Comparison of ENCODE assay signal across 13 cellular contexts in genomic region chr12:22321620-22322019, GRCh38. TPM values are rescaled to one million over a fixed set of nuclear protein-coding genes. Genes with fewer than 3 reads are reported as not detected.
DNase-seq lines count a peak whose midpoint lies in the region; ATAC-seq and TF ChIP-seq lines count a peak whose summit lies in the region.
"Had no signal": no experiment of that assay in that cellular context is flagged by ENCODE, and none has a peak within 500 bp of the region (broad histone marks: within the 10 kb centered on the region; RNA-seq: fewer than 3 reads in every experiment).

No MANE protein-coding gene starts in this region.

- TF ChIP-seq RAD21 in IMR-90 (IDR thresholded peaks at IDR 0.05; ENCODE audit: low read length): no peak

- no peak overlapping the region for H2BK15ac ChIP-seq in IMR-90 (ENCODE audit: low read depth, low read length)

- H3K27ac Mint-ChIP-seq in chondrocyte (ENCODE audit: unreplicated experiment): no peak overlapping the region

- no peak overlapping the region for H4K5ac ChIP-seq in IMR-90 (ENCODE audit: low read depth, low read length)

- H3K14ac ChIP-seq in IMR-90 (replicated peaks; ENCODE audit: low read depth, low read length): no peak overlapping the region

- H2BK5ac ChIP-seq in IMR-90 (ENCODE audit: low read depth, low read length, poor library complexity, severe bottlenecking): no peak overlapping the region

- no peaks in the 10 kb centered on the region for H3K79me1 ChIP-seq in IMR-90 (ENCODE audit: low read depth in 1 of 2, low read length in 2 of 2)

- no peaks in the 10 kb centered on the region for H4K20me1 ChIP-seq in IMR-90 (ENCODE audit: insufficient read depth, low read length)

- H3K4me2 ChIP-seq in IMR-90 (ENCODE audit: low read depth, low read length): no peak overlapping the region

- DNase-seq in CD1c-positive myeloid dendritic cell (ENCODE audit: extremely low spot score) (peak; percentile 66), IMR-90 (no peak), UCSD-AML1 (lab: John Stamatoyannopoulos, UW; ENCODE audit: unreplicated experiment) (peak; percentile 21), kidney tubule cell (ENCODE audit: low spot score) (peak; percentile 24), chondrocyte (ENCODE audit: low spot score) (no peak)
- no peak for DNase-seq in effector CD8-positive, alpha-beta T cell (lab: John Stamatoyannopoulos, UW)
- DNase-seq: activated gamma-delta T cell treated with Interleukin-2 at 50 U/mL for 16 hours, DMS153, NCI-H1105 treated with DMSO at 0.1 percent for 48 hours, testis had no signal

- dilution Hi-C loops in IMR-90 (cut with HindIII; ENCODE audit: low sequenced_read_pairs, unreplicated experiment): no loop called here

- no peak overlapping the region for H3K4ac ChIP-seq in IMR-90 (ENCODE audit: low read depth, low read length)

- no peak overlapping the region for H3K56ac ChIP-seq in IMR-90 (ENCODE audit: extremely low read depth, insufficient read depth, low read length)

- no peaks in the 10 kb centered on the region for H3K27me3 Mint-ChIP-seq in chondrocyte (ENCODE audit: low read depth)

- in situ Hi-C loops in IMR-90 (cut with MboI; ENCODE audit: low sequenced_read_pairs): no loop called here

- POLR2A ChIA-PET in IMR-90 (lab: Charles Lee; ENCODE audit: unreplicated experiment): no interaction called here

- BruUV-seq in IMR-90 (replicated peaks; lab: Mats Ljungman, UMichigan): no TSS peak

- no peak overlapping the region for H2AK5ac ChIP-seq in IMR-90 (ENCODE audit: low read depth, low read length)

- CTCF ChIA-PET in IMR-90 (lab: Yijun Ruan, JAX): no interaction called here

- TF ChIP-seq CTCF in IMR-90 (conservative IDR thresholded peaks at IDR 0.05; ENCODE audit: low read depth, low read length): no peak
- no peak for TF ChIP-seq CTCF in chondrocyte (IDR thresholded peaks at IDR 0.05)

- no peak overlapping the region for H2BK20ac ChIP-seq in IMR-90 (ENCODE audit: low read depth, low read length)

- H4K91ac ChIP-seq in IMR-90 (ENCODE audit: insufficient read depth, low read depth, low read length): no peak overlapping the region

- H3K27me3 ChIP-seq in IMR-90 (ENCODE audit: control insufficient read depth, insufficient read depth, low read length): peaks cover 5% of the 10 kb centered on the region
- H3K27me3 ChIP-seq: testis had no signal

- TF ChIP-seq POLR2A in IMR-90 (IDR thresholded peaks at IDR 0.05; ENCODE audit: low read depth, low read length): no peak

- no peak overlapping the region for H3K4me3 Mint-ChIP-seq in chondrocyte (ENCODE audit: unreplicated experiment)

- H3K4me1 Mint-ChIP-seq in chondrocyte (ENCODE audit: low read depth): peaks cover 8% of the 10 kb centered on the region

- H3K18ac ChIP-seq in IMR-90 (ENCODE audit: low read depth, low read length): no peak overlapping the region

- H3K4me3 ChIP-seq in IMR-90 (ENCODE audit: insufficient read depth, low read depth, low read length): no peak overlapping the region
- H3K4me3 ChIP-seq: testis had no signal

- no peak overlapping the region for H2AFZ ChIP-seq in IMR-90 (replicated peaks; ENCODE audit: low read length, poor library complexity)

- no peaks in the 10 kb centered on the region for H3K4me1 ChIP-seq in IMR-90 (ENCODE audit: control insufficient read depth, insufficient read depth, low read length)
- H3K4me1 ChIP-seq: testis had no signal

- no peak overlapping the region for H3K9ac ChIP-seq in IMR-90 (ENCODE audit: low read depth, low read length)

- H3K9me3 ChIP-seq in IMR-90 (ENCODE audit: control insufficient read depth, insufficient read depth, low read length): no peaks in the 10 kb centered on the region
- H3K9me3 ChIP-seq: testis had no signal

- no peak overlapping the region for H3K23ac ChIP-seq in IMR-90 (ENCODE audit: low read depth, low read length)

- no peaks in the 10 kb centered on the region for H3K9me3 Mint-ChIP-seq in chondrocyte (ENCODE audit: low read depth)

- no peak overlapping the region for H3K27ac ChIP-seq in IMR-90 (ENCODE audit: insufficient read depth, low read length)
- H3K27ac ChIP-seq: epithelial cell of prostate, testis had no signal

- H2BK120ac ChIP-seq in IMR-90 (ENCODE audit: low read depth, low read length): no peak overlapping the region

- WGBS in IMR-90 (ENCODE audit: extremely low coverage in 2 of 2, insufficient read length in 1 of 2), 2 experiments: no CpG with 5 or more reads among the region's 2 CpGs

- no peaks in the 10 kb centered on the region for H3K36me3 Mint-ChIP-seq in chondrocyte (ENCODE audit: low read depth)

- no peaks in the 10 kb centered on the region for H3K36me3 ChIP-seq in IMR-90 (ENCODE audit: control insufficient read depth, insufficient read depth, low read length)

- ATAC-seq in IMR-90 (ENCODE audit: low read depth): peak; percentile 27; the same call in 1 of the 2 replicates
- no peak for ATAC-seq in HG03354 (IDR thresholded peaks at IDR 0.05; ENCODE audit: poor library complexity, severe bottlenecking, unreplicated experiment)
- ATAC-seq in HG03378 (IDR thresholded peaks at IDR 0.05; ENCODE audit: unreplicated experiment): no peak

- no peak overlapping the region for H2AK9ac ChIP-seq in IMR-90 (replicated peaks; ENCODE audit: low read depth, low read length, poor library complexity)

- H4K8ac ChIP-seq in IMR-90 (ENCODE audit: low read depth in 2 of 2, low read length in 2 of 2): no peak overlapping the region

- H3K9me1 ChIP-seq in IMR-90 (ENCODE audit: insufficient read depth, low read length): no peaks in the 10 kb centered on the region

- intact Hi-C loops in IMR-90 (cut with micrococcal nuclease): no loop called here

TF ChIP-seq in IMR-90, 13 proteins besides CTCF, POLR2A, EP300 and RAD21:
- TF ChIP-seq, protein P1, sequence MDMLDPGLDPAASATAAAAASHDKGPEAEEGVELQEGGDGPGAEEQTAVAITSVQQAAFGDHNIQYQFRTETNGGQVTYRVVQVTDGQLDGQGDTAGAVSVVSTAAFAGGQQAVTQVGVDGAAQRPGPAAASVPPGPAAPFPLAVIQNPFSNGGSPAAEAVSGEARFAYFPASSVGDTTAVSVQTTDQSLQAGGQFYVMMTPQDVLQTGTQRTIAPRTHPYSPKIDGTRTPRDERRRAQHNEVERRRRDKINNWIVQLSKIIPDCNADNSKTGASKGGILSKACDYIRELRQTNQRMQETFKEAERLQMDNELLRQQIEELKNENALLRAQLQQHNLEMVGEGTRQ (IDR thresholded peaks at IDR 0.05; ENCODE audit: low read depth, low read length): no peak
- no peak for TF ChIP-seq BHLHE40 (IDR thresholded peaks at IDR 0.05; ENCODE audit: low read depth, low read length)
TF ChIP-seq in IMR-90: peak in this region for 0.

RNA-seq across cellular contexts. Expression of gene ST8SIA1, which starts 12.9 kb away (rescaled TPM):
- total RNA-seq in IMR-90 (2012; rRNA removed) (0.28 TPM in 1 of 2 replicates, not detected in the other), chondrocyte (0.15 to 1.6 TPM (median 1.2 TPM) in 3 replicates)
- polyA plus RNA-seq in IMR-90 (2012; rRNA removed): not detected in 2 replicates
- polyA plus RNA-seq in IMR-90 (2012; cell fraction: cytosol; rRNA removed): not detected in 2 replicates
- polyA plus RNA-seq in IMR-90 (2012; cell fraction: nucleus; rRNA removed; ENCODE audit: low replicate concordance): not detected in 2 replicates

Comparison
In these comparisons a context has a peak if more than half of its experiments do, and no peak if none do; other contexts are left out.
1. DNase-seq: peak in CD1c-positive myeloid dendritic cell (single experiment), UCSD-AML1 (single experiment) and kidney tubule cell (single experiment); none in IMR-90 (single experiment), effector CD8-positive, alpha-beta T cell (single experiment) and chondrocyte (single experiment).